In genomic region chr3:52121459-52121795, GRCh38 we compare ENCODE assay signal across 10 cellular contexts. TPM values are rescaled to one million over a fixed set of nuclear protein-coding genes. Genes with fewer than 3 reads are reported as not detected.
DNase-seq lines count a peak whose midpoint lies in the region; ATAC-seq, FAIRE-seq and TF ChIP-seq lines count a peak whose summit lies in the region.
"Had no signal": no experiment of that assay in that cellular context is flagged by ENCODE, and none has a peak within 500 bp of the region (broad histone marks: within the 10 kb centered on the region; RNA-seq: fewer than 3 reads in every experiment).

No MANE protein-coding gene starts in this region.

- no peaks in the 10 kb centered on the region for H3K9me3 Mint-ChIP-seq in endodermal cell

- peak; percentile 15 for FAIRE-seq in GM18507 (lab: Jason Lieb, UNC)

- intact Hi-C loops in gastrocnemius medialis (cut with DNase I; ENCODE audit: low total_unique reads), result no loop called here

- H2AFZ ChIP-seq in Karpas-422 (ENCODE audit: low read length), result no peak overlapping the region

- H3K9me3 ChIP-seq in Karpas-422 (ENCODE audit: low read length) (no peaks in the 10 kb centered on the region), endodermal cell (ENCODE audit: control insufficient read depth, low read length) (no peaks in the 10 kb centered on the region), gastrocnemius medialis (no peaks in the 10 kb centered on the region)
- H3K9me3 ChIP-seq: thoracic aorta had no signal

- H3K27me3 ChIP-seq in Karpas-422 (ENCODE audit: low read length) (no peaks in the 10 kb centered on the region), endodermal cell (ENCODE audit: control insufficient read depth, insufficient read depth, low read length, poor library complexity, severe bottlenecking) (no peaks in the 10 kb centered on the region), gastrocnemius medialis (no peaks in the 10 kb centered on the region)

- H3K4me3 ChIP-seq in Karpas-422 (ENCODE audit: low read length) (no peak overlapping the region), endodermal cell (ENCODE audit: low read length) (no peak overlapping the region), gastrocnemius medialis (no peak overlapping the region)
- H3K4me3 ChIP-seq: thoracic aorta had no signal

- H3K36me3 ChIP-seq in Karpas-422 (ENCODE audit: insufficient read depth, low read length) (0 out of 2 replicates have a peak, but pooled peaks cover 3% of the 10 kb centered on the region), endodermal cell (ENCODE audit: control insufficient read depth, insufficient read depth, low read length) (peaks cover 17% of the 10 kb centered on the region), gastrocnemius medialis (no peaks in the 10 kb centered on the region)
- H3K36me3 ChIP-seq: thoracic aorta had no signal

- TF ChIP-seq CTCF in endodermal cell (conservative IDR thresholded peaks at IDR 0.05) (no peak), gastrocnemius medialis (IDR thresholded peaks at IDR 0.05 in 4 of 5, conservative IDR thresholded peaks at IDR 0.05 in 1 of 5) (no peak)

- H3K4me1 Mint-ChIP-seq in endodermal cell, result peaks cover 18% of the 10 kb centered on the region

- no peak overlapping the region for H3K4me3 Mint-ChIP-seq in endodermal cell

- peak overlapping the region; percentile 19 for H3K27ac Mint-ChIP-seq in endodermal cell

- WGBS in endodermal cell (ENCODE audit: insufficient coverage in 1 of 2, insufficient read length in 1 of 2), 2 experiments, result 94 to 95% methylated on average over 5 to 7 of the region's 7 CpGs

- H4K20me1 ChIP-seq in Karpas-422 (ENCODE audit: insufficient read depth, low read depth, low read length), result no peaks in the 10 kb centered on the region

- H3K9me2 ChIP-seq in Karpas-422 (replicated peaks; ENCODE audit: insufficient read depth, low read length), result no peaks in the 10 kb centered on the region

- peak overlapping the region; percentile 58 for H3K27ac ChIP-seq in Karpas-422 (ENCODE audit: low read length)
- no peak overlapping the region for H3K27ac ChIP-seq in endodermal cell (ENCODE audit: low read depth, low read length)
- H3K27ac ChIP-seq in gastrocnemius medialis, result peak overlapping the region; percentile 54 to 68 (median 63)

- H3K36me3 Mint-ChIP-seq in endodermal cell (ENCODE audit: low read depth), result peaks cover 31% of the 10 kb centered on the region

- peaks cover 30% of the 10 kb centered on the region for H3K4me1 ChIP-seq in Karpas-422 (ENCODE audit: low read length)
- peaks cover 11% of the 10 kb centered on the region for H3K4me1 ChIP-seq in endodermal cell (ENCODE audit: control insufficient read depth, insufficient read depth, low read length)
- peaks cover 4 to 20% of the 10 kb centered on the region in 2 donors for H3K4me1 ChIP-seq in gastrocnemius medialis

- DNase-seq in GM18507 (ENCODE audit: extremely low spot score, insufficient read length, low read depth) (peak; percentile 23), Karpas-422 (no peak), endodermal cell (no peak), gastrocnemius medialis (no peak)
- no peak for DNase-seq in stimulated activated CD4-positive, alpha-beta T cell treated with anti-CD3 and anti-CD28 coated beads, Interleukin-4, amount 100 ng/mL, for 24 hours
- DNase-seq in activated effector memory CD4-positive, alpha-beta T cell treated with anti-CD3 and anti-CD28 coated beads, Interleukin-2, amount 50 U/mL, for 16 hours, result no peak
- no peak for DNase-seq in NK-92 treated with Interleukin-12 subunit alpha and Interleukin-12 subunit beta, amount 100 ng/mL, for 24 hours (lab: John Stamatoyannopoulos, UW)
- DNase-seq: NCI-H774 had no signal

- in situ Hi-C loops in gastrocnemius medialis (cut with MboI; ENCODE audit: low sequenced_read_pairs in 4 of 4), result no loop called here

- peak overlapping the region; percentile 24 for H3K4me2 ChIP-seq in Karpas-422 (ENCODE audit: low read depth, low read length, poor library complexity, severe bottlenecking)

- no peaks in the 10 kb centered on the region for H3K27me3 Mint-ChIP-seq in endodermal cell (ENCODE audit: insufficient read depth)

- ATAC-seq in gastrocnemius medialis, result peak in 1 of 2 donors; percentile 40
- ATAC-seq in HG03521 (IDR thresholded peaks at IDR 0.05; ENCODE audit: unreplicated experiment), result no peak

- no peak for TF ChIP-seq POLR2A in gastrocnemius medialis (IDR thresholded peaks at IDR 0.05)

- no peaks in the 10 kb centered on the region for H3K79me2 ChIP-seq in Karpas-422 (ENCODE audit: low read length)

- H3K9ac ChIP-seq in Karpas-422 (ENCODE audit: low read length) (no peak overlapping the region), endodermal cell (ENCODE audit: extremely low read depth, low read length, poor library complexity, severe bottlenecking) (no peak overlapping the region)

RNA-seq across cellular contexts. Expression of gene POC1A, which starts 32.8 kb away (rescaled TPM):
- total RNA-seq in Karpas-422 (2014; rRNA removed; shearing (Covaris generic); ENCODE audit: low replicate concordance), result 12.7 and 18.6 TPM in 2 replicates
- total RNA-seq in endodermal cell, result 10 to 100 TPM; 19.7 to 24.0 TPM
- 18.8 TPM for polyA plus RNA-seq in endodermal cell (2013, experiment 1 of 2)
- 19.5 TPM for polyA plus RNA-seq in endodermal cell (2013, experiment 2 of 2)
- total RNA-seq in gastrocnemius medialis, result 1 to 10 TPM in 1 of 4 donors, under 1 TPM in 3; 0.51 to 3.2 (median 0.81) TPM
